ENCODE assay signal across 10 cellular contexts in the genomic region with DNA sequence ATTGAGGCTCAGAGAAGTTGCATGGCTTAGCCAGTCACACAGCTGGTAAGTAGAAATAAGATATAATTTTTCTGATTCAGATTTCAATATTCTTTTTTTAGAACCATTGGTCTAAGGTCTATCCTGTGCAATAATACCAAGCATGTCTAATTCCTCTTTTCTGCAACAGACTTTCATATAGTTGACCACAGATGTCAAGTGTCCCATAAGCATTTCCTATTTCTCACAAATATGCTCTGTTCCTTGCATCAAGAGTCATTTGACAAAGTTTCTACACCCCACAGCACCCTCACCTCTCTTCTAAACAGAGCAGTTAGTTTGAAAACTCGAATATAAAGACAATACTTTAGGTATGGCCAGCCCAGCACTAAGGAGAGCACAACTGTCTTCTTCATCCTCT. TPM values are rescaled to one million over a fixed set of nuclear protein-coding genes. Genes with fewer than 3 reads are reported as not detected.
A peak's percentile ranks its signal among the peaks of the same experiment; 100 is the strongest.
DNase-seq lines count a peak whose midpoint lies in the region; ATAC-seq and TF ChIP-seq lines count a peak whose summit lies in the region.
"Had no signal": no experiment of that assay in that cellular context is flagged by ENCODE, and none has a peak within 500 bp of the region (broad histone marks: within the 10 kb centered on the region; RNA-seq: fewer than 3 reads in every experiment).

No MANE protein-coding gene starts in this region.

- no peaks in the 10 kb centered on the region for H3K36me3 ChIP-seq in ascending aorta
- H3K36me3 ChIP-seq in WERI-Rb-1, result no peaks in the 10 kb centered on the region
- H3K36me3 ChIP-seq: neural progenitor cell, stomach had no signal

- no peak overlapping the region for H3K27ac ChIP-seq in ascending aorta
- H3K27ac ChIP-seq in WERI-Rb-1, result no peak overlapping the region
- H3K27ac ChIP-seq: neural progenitor cell, SK-N-MC, stomach had no signal

- H3K27me3 ChIP-seq in ascending aorta (no peaks in the 10 kb centered on the region), WERI-Rb-1 (ENCODE audit: insufficient read depth, low read depth, severe bottlenecking) (no peaks in the 10 kb centered on the region)
- H3K27me3 ChIP-seq: stomach had no signal

- peaks cover 0 to 5% of the 10 kb centered on the region in 2 donors for H3K4me1 ChIP-seq in ascending aorta
- H3K4me1 ChIP-seq: neural progenitor cell, stomach had no signal

- TF ChIP-seq CTCF in ascending aorta (IDR thresholded peaks at IDR 0.05) (no peak), WERI-Rb-1 (IDR thresholded peaks at IDR 0.05; ENCODE audit: low read depth, low read length) (no peak)

- H3K4me3 ChIP-seq in ascending aorta (no peak overlapping the region), WERI-Rb-1 (ENCODE audit: low read depth, low read length) (no peak overlapping the region)
- H3K4me3 ChIP-seq: neural progenitor cell, SK-N-MC, stomach had no signal

- ATAC-seq in GM18868 (IDR thresholded peaks at IDR 0.05; ENCODE audit: unreplicated experiment) (peak; percentile 83), HG02623 (IDR thresholded peaks at IDR 0.05; ENCODE audit: unreplicated experiment) (peak; percentile 71), HG03575 (IDR thresholded peaks at IDR 0.05; ENCODE audit: extremely low read depth, insufficient number of reproducible peaks, low FRiP score, unreplicated experiment) (peak; percentile 62), sciatic nerve (peak; percentile 45)

- H3K9me3 ChIP-seq in ascending aorta, result no peaks in the 10 kb centered on the region
- peaks cover 6% of the 10 kb centered on the region for H3K9me3 ChIP-seq in WERI-Rb-1 (ENCODE audit: severe bottlenecking)
- H3K9me3 ChIP-seq: stomach had no signal

- intact Hi-C loops in sciatic nerve (cut with DNase I), result no loop called here
- intact Hi-C loops in ascending aorta (cut with DNase I), result loop anchor here (2.0 to 10.0 kb wide), 2 partner anchors 28 to 764 kb away; a partner anchor contains a TSS

- no peak for DNase-seq in sciatic nerve (ENCODE audit: low spot score)
- DNase-seq in ascending aorta (ENCODE audit: low spot score in 2 of 2), result no peak
- DNase-seq in NCI-H526 treated with DMSO at 0.1 percent for 48 hours (lab: John Stamatoyannopoulos, UW), result no peak
- no peak for DNase-seq in WERI-Rb-1
- DNase-seq: stomach had no signal

RNA-seq across cellular contexts. Expression of a gene that starts 26.8 kb away (rescaled TPM):
- total RNA-seq in sciatic nerve (18.1 TPM), ascending aorta (13.1 TPM)
